17 cellular contexts compared by ENCODE assay signal in genomic region chr2:102667072-102667471, GRCh38. TPM values are rescaled to one million over a fixed set of nuclear protein-coding genes. Genes with fewer than 3 reads are reported as not detected.
DNase-seq lines count a peak whose midpoint lies in the region; ATAC-seq and TF ChIP-seq lines count a peak whose summit lies in the region.
"Had no signal": no experiment of that assay in that cellular context is flagged by ENCODE, and none has a peak within 500 bp of the region (broad histone marks: within the 10 kb centered on the region; RNA-seq: fewer than 3 reads in every experiment).

No MANE protein-coding gene starts in this region.

- 88 to 89% methylated on average over 2 of the region's 2 CpGs for WGBS in transverse colon (ENCODE audit: low coverage in 1 of 2), 2 donors

- TF ChIP-seq EP300 in transverse colon (IDR thresholded peaks at IDR 0.05; ENCODE audit: low read depth), result no peak

- H3K4me3 ChIP-seq in choroid plexus epithelial cell (ENCODE audit: low read depth, low read length) (no peak overlapping the region), transverse colon (no peak overlapping the region)

- intact Hi-C loops in transverse colon (cut with DNase I; ENCODE audit: low total_unique reads), result no loop called here

- H3K9me3 ChIP-seq in transverse colon, result no peaks in the 10 kb centered on the region

- peaks cover 0 to 34% (median 13%) of the 10 kb centered on the region in 4 donors for H3K4me1 ChIP-seq in transverse colon

- DNase-seq in GM10266 (ENCODE audit: extremely low spot score), result peak; percentile 15
- peak; percentile 3 for DNase-seq in choroid plexus epithelial cell (ENCODE audit: low read depth)
- no peak for DNase-seq in transverse colon
- no peak for DNase-seq in amniotic stem cell (lab: John Stamatoyannopoulos, UW)
- DNase-seq in activated T-cell treated with anti-CD3 and anti-CD28 coated beads, Interleukin-2, amount 50 U/mL, for 1 hour, result no peak
- DNase-seq: C1 segment of cervical spinal cord, EL, HCEC 1CT, NCI-H1417, NCI-H2029, NCI-H510A treated with DMSO at 0.1 percent for 48 hours, SW 1271 had no signal

- peak overlapping the region in 2 of 4 donors; percentile 62 to 69 for H3K27ac ChIP-seq in transverse colon

- in situ Hi-C loops in transverse colon (cut with MboI; ENCODE audit: low pct_ligation_motif_present in 1 of 4, low pct_unique_long_range_greater_than_20kb in 1 of 4, low sequenced_read_pairs in 3 of 4), result no loop called here

- peak; percentile 51 for ATAC-seq in GM19351 (IDR thresholded peaks at IDR 0.05; ENCODE audit: unreplicated experiment)
- peak; percentile 40 for ATAC-seq in HG03432 (IDR thresholded peaks at IDR 0.05; ENCODE audit: unreplicated experiment)
- ATAC-seq in HG03135 (IDR thresholded peaks at IDR 0.05; ENCODE audit: unreplicated experiment), result no peak

- TF ChIP-seq POLR2A in transverse colon (IDR thresholded peaks at IDR 0.05), result no peak

- H3K36me3 ChIP-seq in transverse colon, result no peaks in the 10 kb centered on the region

- no peaks in the 10 kb centered on the region for H3K27me3 ChIP-seq in transverse colon

- TF ChIP-seq CTCF in GM10266 (IDR thresholded peaks at IDR 0.05; ENCODE audit: control insufficient read depth, insufficient read depth, low read depth, missing control alignments) (no peak), choroid plexus epithelial cell (conservative IDR thresholded peaks at IDR 0.05; ENCODE audit: low read depth, low read length) (no peak), transverse colon (IDR thresholded peaks at IDR 0.05) (no peak)

RNA-seq across cellular contexts. Expression of gene SLC9A2, which starts 47.7 kb away (rescaled TPM):
- total RNA-seq in transverse colon, result 100 to 1,000 TPM in 1 of 4 donors, 10 to 100 TPM in 3; 61.7 to 151 (median 80.6) TPM
- total RNA-seq: OCI-LY7, RPMI7951 had no signal

Comparison
In these comparisons a context has a peak if more than half of its experiments do, and no peak if none do; other contexts are left out.
1. DNase-seq: peak in GM10266 (single experiment) and choroid plexus epithelial cell (single experiment); none in transverse colon (single experiment), amniotic stem cell (single experiment) and activated T-cell treated with anti-CD3 and anti-CD28 coated beads, Interleukin-2, amount 50 U/mL, for 1 hour (single experiment).